Comparison of ENCODE assay signal across 12 cellular contexts in the genomic region with DNA sequence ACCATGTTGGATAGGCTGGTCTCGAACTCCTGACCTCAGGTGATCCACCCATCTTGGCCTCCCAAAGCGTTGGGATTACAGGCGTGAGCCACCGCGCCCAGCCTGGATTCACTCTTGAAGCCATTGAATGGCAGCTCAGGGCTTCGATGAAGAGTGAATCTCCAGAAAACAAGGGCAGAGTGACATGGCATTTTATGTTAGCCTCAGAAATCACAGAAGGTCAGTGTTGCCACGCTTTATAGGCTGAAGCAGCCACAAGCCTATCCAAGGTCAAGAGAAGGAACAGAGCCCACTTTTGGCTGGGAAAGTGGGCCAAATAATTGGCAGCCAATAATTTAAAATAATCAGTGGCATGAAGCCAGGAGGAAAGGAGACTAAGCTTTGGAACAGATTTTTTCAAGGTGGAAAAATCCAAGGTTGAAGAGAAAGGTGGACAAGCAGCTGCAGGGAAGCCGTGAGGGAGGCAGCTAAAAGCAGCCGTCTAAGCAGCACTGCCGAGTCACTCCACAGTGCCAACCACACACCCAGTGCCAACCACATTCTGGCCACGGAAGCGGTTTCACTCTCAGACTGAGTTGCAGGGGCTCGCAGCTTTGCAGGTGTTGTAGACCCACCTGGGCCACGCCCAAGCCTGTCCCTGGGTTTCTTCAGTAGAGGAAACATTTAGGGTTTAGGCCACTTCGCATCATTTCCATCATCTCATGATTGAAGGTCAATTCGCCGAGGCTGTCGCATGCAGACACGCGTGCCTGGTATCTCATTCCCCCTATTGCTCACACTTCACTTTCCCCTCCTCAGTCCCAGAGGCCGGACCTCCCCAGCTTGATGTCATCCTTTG. TPM values are rescaled to one million over a fixed set of nuclear protein-coding genes. Genes with fewer than 3 reads are reported as not detected.
A peak's percentile ranks its signal among the peaks of the same experiment; 100 is the strongest.
DNase-seq lines count a peak whose midpoint lies in the region; ATAC-seq and TF ChIP-seq lines count a peak whose summit lies in the region.
"Had no signal": no experiment of that assay in that cellular context is flagged by ENCODE, and none has a peak within 500 bp of the region (broad histone marks: within the 10 kb centered on the region; RNA-seq: fewer than 3 reads in every experiment).

No MANE protein-coding gene starts in this region.

- peak; percentile 57 to 70 for ATAC-seq in gastrocnemius medialis
- no peak for ATAC-seq in HG03196 (IDR thresholded peaks at IDR 0.05; ENCODE audit: unreplicated experiment)
- ATAC-seq: PC-3 had no signal

- no peak overlapping the region for H3K9ac ChIP-seq in BLaER1

- no peaks in the 10 kb centered on the region for H4K20me1 ChIP-seq in BLaER1

- H3K4me3 ChIP-seq in BLaER1 (no peak overlapping the region), gastrocnemius medialis (no peak overlapping the region), H7 (ENCODE audit: insufficient read depth, low read depth, low read length) (no peak overlapping the region), right atrium auricular region (no peak overlapping the region)
- H3K4me3 ChIP-seq: thyroid gland had no signal

- DNase-seq in T-helper 9 cell (peak; percentile 21), gastrocnemius medialis (peak in 1 of 2 donors; percentile 38), H7 (no peak), right atrium auricular region (ENCODE audit: low spot score) (no peak), NCI-H510A treated with DMSO at 0.1 percent for 48 hours (lab: John Stamatoyannopoulos, UW) (no peak)
- DNase-seq in activated naive CD4-positive, alpha-beta T cell treated with anti-CD3 and anti-CD28 coated beads for 36 hours = peak; percentile 86
- DNase-seq: Karpas-422, PC-3 had no signal

- TF ChIP-seq CTCF in gastrocnemius medialis (IDR thresholded peaks at IDR 0.05 in 4 of 5, conservative IDR thresholded peaks at IDR 0.05 in 1 of 5) (no peak), right atrium auricular region (IDR thresholded peaks at IDR 0.05) (no peak)

- H3K4me1 ChIP-seq in BLaER1 (peaks cover 13% of the 10 kb centered on the region), gastrocnemius medialis (peaks cover 0 to 15% of the 10 kb centered on the region in 2 donors), right atrium auricular region (no peaks in the 10 kb centered on the region)
- H3K4me1 ChIP-seq: thyroid gland had no signal

- H3K27me3 Mint-ChIP-seq in activated naive CD4-positive, alpha-beta T cell treated with anti-CD3 and anti-CD28 coated beads for 36 hours (ENCODE audit: low read depth) = no peaks in the 10 kb centered on the region

- no peaks in the 10 kb centered on the region for H3K36me3 Mint-ChIP-seq in activated naive CD4-positive, alpha-beta T cell treated with anti-CD3 and anti-CD28 coated beads for 36 hours (ENCODE audit: low read depth)

- intact Hi-C loops in activated naive CD4-positive, alpha-beta T cell treated with anti-CD3 and anti-CD28 coated beads for 36 hours (cut with micrococcal nuclease) = no loop called here
- intact Hi-C loops in gastrocnemius medialis (cut with DNase I; ENCODE audit: low total_unique reads) = no loop called here

- no peak overlapping the region for H3K27ac Mint-ChIP-seq in activated naive CD4-positive, alpha-beta T cell treated with anti-CD3 and anti-CD28 coated beads for 36 hours

- CTCF ChIA-PET in activated naive CD4-positive, alpha-beta T cell treated with anti-CD3 and anti-CD28 coated beads for 36 hours (lab: Charles Lee) = interaction anchor here (0.5 to 1.5 kb wide), 4 partner anchors 10 to 420 kb away, joined by 3 to 5 read pairs (median 4); no protein-coding TSS in a partner anchor

- H3K27ac ChIP-seq in BLaER1 (no peak overlapping the region), gastrocnemius medialis (no peak overlapping the region), right atrium auricular region (no peak overlapping the region)
- H3K27ac ChIP-seq: thyroid gland had no signal

- H3K36me3 ChIP-seq in BLaER1 (no peaks in the 10 kb centered on the region), gastrocnemius medialis (peaks cover 0 to 4% of the 10 kb centered on the region in 2 donors), H7 (replicated peaks; ENCODE audit: control insufficient read depth, insufficient read depth, low read length) (no peaks in the 10 kb centered on the region), right atrium auricular region (no peaks in the 10 kb centered on the region)

- H3K9me3 ChIP-seq in BLaER1 = no peaks in the 10 kb centered on the region
- no peaks in the 10 kb centered on the region for H3K9me3 ChIP-seq in gastrocnemius medialis
- no peaks in the 10 kb centered on the region for H3K9me3 ChIP-seq in right atrium auricular region
- H3K9me3 ChIP-seq: thyroid gland had no signal

- in situ Hi-C loops in gastrocnemius medialis (cut with MboI; ENCODE audit: low sequenced_read_pairs in 4 of 4) = no loop called here

- H3K4me1 Mint-ChIP-seq in activated naive CD4-positive, alpha-beta T cell treated with anti-CD3 and anti-CD28 coated beads for 36 hours (ENCODE audit: low read depth) = peaks cover 23% of the 10 kb centered on the region

- no peaks in the 10 kb centered on the region for H3K9me3 Mint-ChIP-seq in activated naive CD4-positive, alpha-beta T cell treated with anti-CD3 and anti-CD28 coated beads for 36 hours

- TF ChIP-seq POLR2A in gastrocnemius medialis (IDR thresholded peaks at IDR 0.05) = no peak

- H3K4me2 ChIP-seq in BLaER1 = peak overlapping the region; percentile 22; the same call in 1 of the 2 replicates

- H3K4me3 Mint-ChIP-seq in activated naive CD4-positive, alpha-beta T cell treated with anti-CD3 and anti-CD28 coated beads for 36 hours = no peak overlapping the region

- H3K27me3 ChIP-seq in BLaER1 = no peaks in the 10 kb centered on the region
- H3K27me3 ChIP-seq in gastrocnemius medialis = no peaks in the 10 kb centered on the region
- H3K27me3 ChIP-seq in H7 (ENCODE audit: control insufficient read depth, insufficient read depth, low read length) = no peaks in the 10 kb centered on the region
- no peaks in the 10 kb centered on the region for H3K27me3 ChIP-seq in right atrium auricular region
- H3K27me3 ChIP-seq: thyroid gland had no signal

RNA-seq across cellular contexts. Expression of gene AVP, which starts 17.4 kb away (rescaled TPM):
- total RNA-seq in activated naive CD4-positive, alpha-beta T cell treated with anti-CD3 and anti-CD28 coated beads for 36 hours = not detected
- total RNA-seq in gastrocnemius medialis = not detected
- total RNA-seq in H7 (2014; rRNA removed; shearing (Covaris generic)) = not detected in 2 replicates
- total RNA-seq in right atrium auricular region = not detected
- total RNA-seq: PC-3, posterior vena cava, thyroid gland had no signal

RNA-seq across cellular contexts. Expression of gene OXT, which starts 30.5 kb away (rescaled TPM):
- not detected for total RNA-seq in activated naive CD4-positive, alpha-beta T cell treated with anti-CD3 and anti-CD28 coated beads for 36 hours
- 1 to 10 TPM in 1 of 4 donors, not detected in 3; 2.2 TPM for total RNA-seq in gastrocnemius medialis
- total RNA-seq in H7 (2014; rRNA removed; shearing (Covaris generic)) = 1.5 TPM in 1 of 2 replicates, not detected in the other
- not detected for total RNA-seq in right atrium auricular region
- total RNA-seq: PC-3, posterior vena cava, thyroid gland had no signal

RNA-seq across cellular contexts. Expression of gene MRPS26, which starts 56.1 kb away (rescaled TPM):
- total RNA-seq in activated naive CD4-positive, alpha-beta T cell treated with anti-CD3 and anti-CD28 coated beads for 36 hours = 10 to 100 TPM; 50.0 to 52.4 TPM
- 10 to 100 TPM; 58.7 to 69.8 (median 62.8) TPM for total RNA-seq in gastrocnemius medialis
- 133 and 141 TPM in 2 replicates for total RNA-seq in H7 (2014; rRNA removed; shearing (Covaris generic))
- total RNA-seq in right atrium auricular region = 10 to 100 TPM; 44.7 to 45.4 TPM

RNA-seq across cellular contexts. Expression of gene FASTKD5, which starts 57.7 kb away (rescaled TPM):
- total RNA-seq in activated naive CD4-positive, alpha-beta T cell treated with anti-CD3 and anti-CD28 coated beads for 36 hours = 10 to 100 TPM; 11.8 to 12.0 TPM
- total RNA-seq in gastrocnemius medialis = 10 to 100 TPM; 38.8 to 58.7 (median 49.3) TPM
- 20.4 and 22.0 TPM in 2 replicates for total RNA-seq in H7 (2014; rRNA removed; shearing (Covaris generic))
- total RNA-seq in right atrium auricular region = 10 to 100 TPM; 18.7 to 24.7 TPM

RNA-seq across cellular contexts. Expression of gene UBOX5, which starts 57.7 kb away (rescaled TPM):
- total RNA-seq in activated naive CD4-positive, alpha-beta T cell treated with anti-CD3 and anti-CD28 coated beads for 36 hours = 1 to 10 TPM; 5.4 to 5.9 TPM
- total RNA-seq in gastrocnemius medialis = 10 to 100 TPM; 14.6 to 17.1 (median 15.5) TPM
- 6.4 and 6.9 TPM in 2 replicates for total RNA-seq in H7 (2014; rRNA removed; shearing (Covaris generic))
- total RNA-seq in right atrium auricular region = 1 to 10 TPM; 4.1 to 5.0 TPM

Comparison
In these comparisons a context has a peak if more than half of its experiments do, and no peak if none do; other contexts are left out.
1. DNase-seq: peak in T-helper 9 cell (single experiment) and activated naive CD4-positive, alpha-beta T cell treated with anti-CD3 and anti-CD28 coated beads for 36 hours (single experiment); none in H7 (single experiment), right atrium auricular region (single experiment) and NCI-H510A treated with DMSO at 0.1 percent for 48 hours (single experiment).